Comparison of ENCODE assay signal across 24 cellular contexts in the genomic region with DNA sequence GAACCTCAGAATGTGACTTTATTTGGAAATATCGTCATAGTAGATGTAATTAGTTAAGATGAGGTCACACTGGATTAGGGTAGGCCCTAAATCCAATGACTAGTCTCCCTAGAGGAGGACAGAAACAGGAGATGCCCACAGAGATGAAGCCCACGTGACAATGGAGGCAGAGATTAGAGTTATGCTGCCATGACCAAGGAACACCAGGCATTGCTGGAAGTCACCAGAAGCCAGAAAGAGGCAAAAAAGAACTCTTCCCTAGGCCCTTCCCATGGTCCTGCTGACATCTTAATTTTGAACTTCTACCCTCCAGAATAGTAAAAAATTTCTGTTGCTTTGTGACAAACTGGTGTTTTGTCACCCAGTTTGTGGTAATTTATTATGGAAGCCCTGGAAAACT. TPM values are rescaled to one million over a fixed set of nuclear protein-coding genes. Genes with fewer than 3 reads are reported as not detected.
DNase-seq lines count a peak whose midpoint lies in the region; ATAC-seq, FAIRE-seq and TF ChIP-seq lines count a peak whose summit lies in the region.
"Had no signal": no experiment of that assay in that cellular context is flagged by ENCODE, and none has a peak within 500 bp of the region (broad histone marks: within the 10 kb centered on the region; RNA-seq: fewer than 3 reads in every experiment).

No MANE protein-coding gene starts in this region.

- POLR2A ChIA-PET in CD4-positive, alpha-beta memory T cell (lab: Charles Lee; ENCODE audit: partially characterized antibody), result interaction anchor here (1.2 to 4.6 kb wide), 10 partner anchors 12 to 60 kb away, joined by 4 to 74 read pairs (median 22); partner anchors contain the start of gene IKZF3
- POLR2A ChIA-PET in activated CD4-positive, alpha-beta memory T cell treated with anti-CD3 and anti-CD28 coated beads, Interleukin-2, amount 10 ng/mL, durations not matched to agents 7 days and 5 days (lab: Charles Lee), result interaction anchor here (0.6 to 4.4 kb wide), 6 partner anchors 13 to 192 kb away, joined by 3 to 32 read pairs (median 12); no protein-coding TSS in a partner anchor

- intact Hi-C loops in CD4-positive, alpha-beta memory T cell (cut with micrococcal nuclease), result no loop called here

- peaks cover 74% of the 10 kb centered on the region for H3K4me1 ChIP-seq in CD4-positive, alpha-beta memory T cell (ENCODE audit: insufficient read depth, low read length)

- peak overlapping the region; percentile 67 for H3K27ac ChIP-seq in CD4-positive, alpha-beta memory T cell (ENCODE audit: low read depth, low read length)
- H3K27ac ChIP-seq: KMS-11 had no signal

- H3K36me3 ChIP-seq in CD4-positive, alpha-beta memory T cell (ENCODE audit: insufficient read depth, low read length), result no peaks in the 10 kb centered on the region

- in situ Hi-C loops in GM13977 (cut with MboI; ENCODE audit: low pct_unique_long_range_greater_than_20kb, low sequenced_read_pairs, unreplicated experiment), result no loop called here

- peaks cover 54% of the 10 kb centered on the region for H3K4me1 Mint-ChIP-seq in T-helper 2 cell treated with Interferon-gamma antibody and Interleukin-4, amounts not matched to agents 5 μg/mL and 100 μg/mL, for 36 hours (ENCODE audit: low read depth)
- H3K4me1 Mint-ChIP-seq in CD4-positive, alpha-beta memory T cell, result peaks cover 51 to 74% (median 63%) of the 10 kb centered on the region in 4 donors
- H3K4me1 Mint-ChIP-seq in activated CD4-positive, alpha-beta memory T cell treated with anti-CD3 and anti-CD28 coated beads, Interleukin-2, amount 10 ng/mL, durations not matched to agents 7 days and 5 days, result peaks cover 69% of the 10 kb centered on the region
- peaks cover 41 to 72% (median 46%) of the 10 kb centered on the region in 3 donors for H3K4me1 Mint-ChIP-seq in naive B cell

- no peaks in the 10 kb centered on the region for H3K9me3 Mint-ChIP-seq in T-helper 2 cell treated with Interferon-gamma antibody and Interleukin-4, amounts not matched to agents 5 μg/mL and 100 μg/mL, for 36 hours
- H3K9me3 Mint-ChIP-seq in CD4-positive, alpha-beta memory T cell, result no peaks in the 10 kb centered on the region
- no peaks in the 10 kb centered on the region for H3K9me3 Mint-ChIP-seq in activated CD4-positive, alpha-beta memory T cell treated with anti-CD3 and anti-CD28 coated beads, Interleukin-2, amount 10 ng/mL, durations not matched to agents 7 days and 5 days
- H3K9me3 Mint-ChIP-seq in naive B cell, result no peaks in the 10 kb centered on the region

- peak overlapping the region; percentile 63 for H3K4me3 Mint-ChIP-seq in T-helper 2 cell treated with Interferon-gamma antibody and Interleukin-4, amounts not matched to agents 5 μg/mL and 100 μg/mL, for 36 hours
- H3K4me3 Mint-ChIP-seq in CD4-positive, alpha-beta memory T cell, result peak overlapping the region in 5 of 8 donors; percentile 71 to 92 (median 85)
- no peak overlapping the region for H3K4me3 Mint-ChIP-seq in activated CD4-positive, alpha-beta memory T cell treated with anti-CD3 and anti-CD28 coated beads, Interleukin-2, amount 10 ng/mL, durations not matched to agents 7 days and 5 days
- H3K4me3 Mint-ChIP-seq in naive B cell, result peak overlapping the region in 1 of 8 donors; percentile 4

- ATAC-seq in naive B cell (ENCODE audit: low read depth in 2 of 2), result no peak
- ATAC-seq: PC-3 had no signal

- no peak for FAIRE-seq in HTR-8/SVneo (lab: Jason Lieb, UNC)

- no peaks in the 10 kb centered on the region for H3K9me3 ChIP-seq in CD4-positive, alpha-beta memory T cell (ENCODE audit: control insufficient read depth in 1 of 2, low read length in 2 of 2)

- peaks cover 21% of the 10 kb centered on the region for H3K36me3 Mint-ChIP-seq in T-helper 2 cell treated with Interferon-gamma antibody and Interleukin-4, amounts not matched to agents 5 μg/mL and 100 μg/mL, for 36 hours (ENCODE audit: low read depth)
- peaks cover 13 to 17% of the 10 kb centered on the region in 2 donors for H3K36me3 Mint-ChIP-seq in CD4-positive, alpha-beta memory T cell
- H3K36me3 Mint-ChIP-seq in activated CD4-positive, alpha-beta memory T cell treated with anti-CD3 and anti-CD28 coated beads, Interleukin-2, amount 10 ng/mL, durations not matched to agents 7 days and 5 days (ENCODE audit: low read depth), result peaks cover 35% of the 10 kb centered on the region
- peaks cover 36 to 42% of the 10 kb centered on the region in 2 donors for H3K36me3 Mint-ChIP-seq in naive B cell

- H3K4me3 ChIP-seq in CD4-positive, alpha-beta memory T cell (ENCODE audit: low read length in 2 of 2), result no peak overlapping the region
- H3K4me3 ChIP-seq: lung, smooth muscle cell had no signal

- no peaks in the 10 kb centered on the region for H3K27me3 ChIP-seq in CD4-positive, alpha-beta memory T cell (ENCODE audit: insufficient read depth, low read length)

- DNase-seq in T-helper 2 cell treated with Interferon-gamma antibody and Interleukin-4, amounts not matched to agents 5 μg/mL and 100 μg/mL, for 36 hours (ENCODE audit: low spot score), result no peak
- DNase-seq in T-helper 2 cell (no peak), naive B cell (no peak), NOMO-1 treated with dmso at 0.1 percent for 144 hours (lab: John Stamatoyannopoulos, UW; ENCODE audit: unreplicated experiment) (no peak), GM13977 (ENCODE audit: low spot score) (no peak), HTR-8/SVneo (ENCODE audit: insufficient read length, low spot score) (no peak)
- no peak for DNase-seq in CD4-positive, alpha-beta memory T cell
- DNase-seq in activated CD4-positive, alpha-beta memory T cell treated with anti-CD3 and anti-CD28 coated beads, Interleukin-2, amount 10 ng/mL, durations not matched to agents 7 days and 5 days, result no peak
- DNase-seq: 8988T, AML-193, amygdala, MV-4-11, NCI-H2029, NCI-H446 treated with DMSO at 0.1 percent for 48 hours, PC-3, SIG-M5 had no signal

- H3K27me3 Mint-ChIP-seq in T-helper 2 cell treated with Interferon-gamma antibody and Interleukin-4, amounts not matched to agents 5 μg/mL and 100 μg/mL, for 36 hours (ENCODE audit: low read depth), result no peaks in the 10 kb centered on the region
- no peaks in the 10 kb centered on the region for H3K27me3 Mint-ChIP-seq in CD4-positive, alpha-beta memory T cell
- H3K27me3 Mint-ChIP-seq in activated CD4-positive, alpha-beta memory T cell treated with anti-CD3 and anti-CD28 coated beads, Interleukin-2, amount 10 ng/mL, durations not matched to agents 7 days and 5 days, result no peaks in the 10 kb centered on the region
- no peaks in the 10 kb centered on the region for H3K27me3 Mint-ChIP-seq in naive B cell

- TF ChIP-seq CTCF in GM13977 (IDR thresholded peaks at IDR 0.05; ENCODE audit: extremely low read depth, insufficient read depth, missing control alignments), result no peak

- peak overlapping the region; percentile 87 for H3K27ac Mint-ChIP-seq in T-helper 2 cell treated with Interferon-gamma antibody and Interleukin-4, amounts not matched to agents 5 μg/mL and 100 μg/mL, for 36 hours
- H3K27ac Mint-ChIP-seq in CD4-positive, alpha-beta memory T cell, result peak overlapping the region; percentile 91 to 98 (median 95)
- peak overlapping the region; percentile 67 for H3K27ac Mint-ChIP-seq in activated CD4-positive, alpha-beta memory T cell treated with anti-CD3 and anti-CD28 coated beads, Interleukin-2, amount 10 ng/mL, durations not matched to agents 7 days and 5 days
- peak overlapping the region in 5 of 6 donors; percentile 24 to 92 (median 79) for H3K27ac Mint-ChIP-seq in naive B cell

- CTCF ChIA-PET in CD4-positive, alpha-beta memory T cell (lab: Charles Lee; ENCODE audit: partially characterized antibody), result interaction anchor here (0.9 to 4.4 kb wide), 5 partner anchors 19 to 59 kb away, joined by 3 to 21 read pairs (median 8); no protein-coding TSS in a partner anchor
- CTCF ChIA-PET in activated CD4-positive, alpha-beta memory T cell treated with anti-CD3 and anti-CD28 coated beads, Interleukin-2, amount 10 ng/mL, durations not matched to agents 7 days and 5 days (lab: Charles Lee), result interaction anchor here (0.7 to 3.1 kb wide), 3 partner anchors 12 to 275 kb away, joined by 3 to 16 read pairs (median 3); no protein-coding TSS in a partner anchor

RNA-seq across cellular contexts. Expression of gene IKZF3, which starts 49.6 kb away (rescaled TPM):
- total RNA-seq in CD4-positive, alpha-beta memory T cell, result 100 to 1,000 TPM; 116 to 118 TPM
- 10 to 100 TPM in 1 of 2 donors, 1 to 10 TPM in 1; 3.2 to 87.4 TPM for polyA plus RNA-seq in CD4-positive, alpha-beta memory T cell
- 10 to 100 TPM; 37.9 to 38.2 TPM for total RNA-seq in activated CD4-positive, alpha-beta memory T cell treated with anti-CD3 and anti-CD28 coated beads, Interleukin-2, amount 10 ng/mL, durations not matched to agents 7 days and 5 days
- 100 to 1,000 TPM in 1 of 6 donors, 10 to 100 TPM in 4, under 1 TPM in 1; 0.75 to 127 (median 39.8) TPM for polyA plus RNA-seq in naive B cell (ENCODE audit: low read depth in 6 of 6)
- total RNA-seq: fibroblast of lung, PC-3 had no signal
- polyA plus RNA-seq: fibroblast of lung, smooth muscle cell had no signal

RNA-seq across cellular contexts. Expression of gene ZPBP2, which starts 53.5 kb away (rescaled TPM):
- total RNA-seq in CD4-positive, alpha-beta memory T cell, result 1 to 10 TPM in 1 of 2 experiments, under 1 TPM in 1; 0.35 to 1.2 TPM
- under 1 TPM in 1 of 2 donors, not detected in 1; 0.25 TPM for polyA plus RNA-seq in CD4-positive, alpha-beta memory T cell
- total RNA-seq in activated CD4-positive, alpha-beta memory T cell treated with anti-CD3 and anti-CD28 coated beads, Interleukin-2, amount 10 ng/mL, durations not matched to agents 7 days and 5 days, result not detected
- polyA plus RNA-seq in naive B cell (ENCODE audit: low read depth in 6 of 6), result under 1 TPM in 5 of 6 donors, not detected in 1; 0.16 to 0.80 (median 0.38) TPM
- total RNA-seq: Daoy; fibroblast of lung; HT-29; kidney epithelial cell; lung; PC-3; smooth muscle cell; T-helper 1 cell treated with Interleukin-12 subunit alpha and Interleukin-12 subunit beta and Interleukin-4 antibody, amounts not matched to agents 30 ng/mL and 1 ng/mL, for 36 hours had no signal
- polyA plus RNA-seq: fibroblast of lung, lung, smooth muscle cell had no signal
